ENCODE assay signal across 14 cellular contexts in genomic region chr11:79078999-79079398, GRCh38.
A peak's percentile ranks its signal among the peaks of the same experiment; 100 is the strongest.
DNase-seq lines count a peak whose midpoint lies in the region; ATAC-seq and TF ChIP-seq lines count a peak whose summit lies in the region.
"Had no signal": no experiment of that assay in that cellular context is flagged by ENCODE, and none has a peak within 500 bp of the region (broad histone marks: within the 10 kb centered on the region; RNA-seq: fewer than 3 reads in every experiment).

No MANE protein-coding gene starts in this region.

- no peak overlapping the region for H3K4me2 ChIP-seq in neural progenitor cell
- H3K4me2 ChIP-seq: BLaER1 had no signal

- H3K9ac ChIP-seq in neural progenitor cell = no peak overlapping the region
- H3K9ac ChIP-seq: BLaER1 had no signal

- WGBS in body of pancreas, 2 donors = 42 to 61% methylated on average over 6 to 7 of the region's 7 CpGs

- H3K9me3 ChIP-seq in body of pancreas (no peaks in the 10 kb centered on the region), neural progenitor cell (ENCODE audit: low read depth) (no peaks in the 10 kb centered on the region)
- H3K9me3 ChIP-seq in effector memory CD4-positive, alpha-beta T cell (ENCODE audit: control insufficient read depth, low read length) = no peaks in the 10 kb centered on the region
- H3K9me3 ChIP-seq: stomach had no signal

- DNase-seq in DMS153 treated with DMSO at 0.1 percent for 48 hours (lab: John Stamatoyannopoulos, UW; ENCODE audit: unreplicated experiment) (peak; percentile 28), NCI-H2029 treated with DMSO at 0.1 percent for 48 hours (lab: John Stamatoyannopoulos, UW) (peak; percentile 47), body of pancreas (peak in 3 of 4 donors; percentile 37 to 55 (median 52)), neural progenitor cell (ENCODE audit: low spot score) (no peak), NCI-H526 (lab: John Stamatoyannopoulos, UW) (no peak)
- no peak for DNase-seq in activated CD4-positive, alpha-beta T cell treated with anti-CD3 and anti-CD28 coated beads for 4 hours
- no peak for DNase-seq in effector memory CD4-positive, alpha-beta T cell
- DNase-seq: immature natural killer cell, midbrain, NCI-H1048, stomach had no signal

- H2AFZ ChIP-seq in neural progenitor cell (replicated peaks) = no peak overlapping the region

- H3K4me1 Mint-ChIP-seq in neural progenitor cell = peaks cover 69% of the 10 kb centered on the region
- H3K4me1 Mint-ChIP-seq: activated T-helper 17 cell treated with anti-CD3 and anti-CD28 coated beads, Interleukin-2, amount 50 U/mL, for 72 hours; immature natural killer cell had no signal

- no peak for TF ChIP-seq POLR2A in body of pancreas (IDR thresholded peaks at IDR 0.05)

- no peak overlapping the region for H3K4me3 ChIP-seq in body of pancreas
- H3K4me3 ChIP-seq in neural progenitor cell = no peak overlapping the region
- H3K4me3 ChIP-seq in effector memory CD4-positive, alpha-beta T cell (ENCODE audit: insufficient read depth, low read depth, low read length, poor library complexity, severe bottlenecking) = no peak overlapping the region
- H3K4me3 ChIP-seq: BLaER1, stomach had no signal

- H3K4me1 ChIP-seq in body of pancreas (peaks cover 22% of the 10 kb centered on the region), neural progenitor cell (peaks cover 36% of the 10 kb centered on the region)
- no peaks in the 10 kb centered on the region for H3K4me1 ChIP-seq in effector memory CD4-positive, alpha-beta T cell (ENCODE audit: control insufficient read depth, insufficient read depth, low read length, poor library complexity, severe bottlenecking)

- no peak for TF ChIP-seq CTCF in body of pancreas (IDR thresholded peaks at IDR 0.05)
- no peak for TF ChIP-seq CTCF in neural progenitor cell (IDR thresholded peaks at IDR 0.05)

- peak overlapping the region; percentile 68 for H3K27ac Mint-ChIP-seq in neural progenitor cell
- H3K27ac Mint-ChIP-seq: activated T-helper 17 cell treated with anti-CD3 and anti-CD28 coated beads, Interleukin-2, amount 50 U/mL, for 72 hours; immature natural killer cell had no signal

- H3K27ac ChIP-seq in body of pancreas (peak overlapping the region in 2 of 4 donors; percentile 22 to 25), neural progenitor cell (no peak overlapping the region)
- no peak overlapping the region for H3K27ac ChIP-seq in effector memory CD4-positive, alpha-beta T cell (ENCODE audit: insufficient read depth, low read length, poor library complexity, severe bottlenecking)
- H3K27ac ChIP-seq: BLaER1, stomach had no signal

- peaks cover 34% of the 10 kb centered on the region for H3F3A ChIP-seq in neural progenitor cell (ENCODE audit: low read depth)

- H3K9me3 Mint-ChIP-seq in neural progenitor cell = peaks cover 7% of the 10 kb centered on the region
- H3K9me3 Mint-ChIP-seq: activated T-helper 17 cell treated with anti-CD3 and anti-CD28 coated beads, Interleukin-2, amount 50 U/mL, for 72 hours had no signal

- peaks cover 28% of the 10 kb centered on the region for H4K20me1 ChIP-seq in neural progenitor cell (ENCODE audit: low read depth)

- ATAC-seq in body of pancreas = peak; percentile 40
- no peak for ATAC-seq in GM18498 (IDR thresholded peaks at IDR 0.05; ENCODE audit: unreplicated experiment)

- H3K27me3 ChIP-seq in body of pancreas (no peaks in the 10 kb centered on the region), neural progenitor cell (peaks cover 1% of the 10 kb centered on the region)
- no peaks in the 10 kb centered on the region for H3K27me3 ChIP-seq in effector memory CD4-positive, alpha-beta T cell (replicated peaks; ENCODE audit: control insufficient read depth, insufficient read depth, low read length, poor library complexity, severe bottlenecking)
- H3K27me3 ChIP-seq: BLaER1, stomach had no signal

- peaks cover 2% of the 10 kb centered on the region for H3K27me3 Mint-ChIP-seq in neural progenitor cell (ENCODE audit: insufficient read depth, low read depth)
- H3K27me3 Mint-ChIP-seq: activated T-helper 17 cell treated with anti-CD3 and anti-CD28 coated beads, Interleukin-2, amount 50 U/mL, for 72 hours had no signal

- H3K36me3 Mint-ChIP-seq in neural progenitor cell = peaks cover 2% of the 10 kb centered on the region
- H3K36me3 Mint-ChIP-seq: immature natural killer cell had no signal

- H3K36me3 ChIP-seq in body of pancreas (replicated peaks in 1 of 2; ENCODE audit: insufficient read depth in 1 of 2, low read depth in 2 of 2) = no peaks in the 10 kb centered on the region
- no peaks in the 10 kb centered on the region for H3K36me3 ChIP-seq in neural progenitor cell
- H3K36me3 ChIP-seq in effector memory CD4-positive, alpha-beta T cell (ENCODE audit: control insufficient read depth, insufficient read depth, low read length) = no peaks in the 10 kb centered on the region
- H3K36me3 ChIP-seq: BLaER1, stomach had no signal

- no peaks in the 10 kb centered on the region for H3K79me2 ChIP-seq in neural progenitor cell (ENCODE audit: low read depth)

- intact Hi-C loops in body of pancreas (cut with DNase I) = no loop called here

- H3K4me3 Mint-ChIP-seq in neural progenitor cell = no peak overlapping the region
- H3K4me3 Mint-ChIP-seq: activated T-helper 17 cell treated with anti-CD3 and anti-CD28 coated beads, Interleukin-2, amount 50 U/mL, for 72 hours; immature natural killer cell had no signal

Comparison
In these comparisons a context has a peak if more than half of its experiments do, and no peak if none do; other contexts are left out.
1. DNase-seq: peak in DMS153 treated with DMSO at 0.1 percent for 48 hours (single experiment), NCI-H2029 treated with DMSO at 0.1 percent for 48 hours (single experiment) and body of pancreas (3 of 4); none in neural progenitor cell (single experiment), activated CD4-positive, alpha-beta T cell treated with anti-CD3 and anti-CD28 coated beads for 4 hours (0 of 2), NCI-H526 (0 of 2) and effector memory CD4-positive, alpha-beta T cell (0 of 3).